8 cellular contexts compared by ENCODE assay signal in the genomic region with DNA sequence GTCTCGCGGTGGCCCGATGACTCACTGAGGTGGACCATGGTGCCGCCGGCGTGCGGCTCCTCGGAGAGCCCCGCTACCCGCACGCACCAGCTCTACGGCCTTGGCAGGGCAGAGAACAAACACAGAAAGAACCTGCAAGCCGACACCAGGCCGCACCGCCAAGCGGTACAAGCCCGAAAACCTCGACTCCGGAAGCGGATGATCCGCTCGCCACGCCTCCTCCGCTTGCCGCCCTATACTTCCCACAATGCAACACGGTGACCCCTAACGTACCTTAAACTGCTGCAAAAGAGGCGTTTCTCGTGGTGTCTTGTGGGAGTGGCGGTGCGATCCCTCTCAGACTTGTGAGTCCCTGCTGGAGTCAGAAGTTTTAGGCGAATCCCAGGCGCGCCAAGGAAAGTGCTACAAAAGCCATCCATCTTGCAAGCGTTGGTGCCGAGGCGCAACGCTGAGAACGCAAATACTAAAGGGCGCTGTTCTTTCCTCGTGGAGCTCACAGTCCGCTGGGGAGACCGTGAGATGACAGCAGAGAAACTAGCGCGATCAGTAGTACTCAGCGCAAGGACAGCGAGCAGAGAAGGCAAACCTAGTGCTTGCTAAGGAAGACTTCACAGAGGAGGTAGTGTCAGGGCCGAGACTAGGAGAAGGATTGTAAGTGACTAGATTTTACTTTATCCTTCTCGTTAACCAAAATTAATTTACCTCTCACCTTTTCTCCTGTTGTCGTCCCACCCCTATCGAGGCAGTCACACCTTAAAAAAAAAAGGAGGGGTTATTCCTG. TPM values are rescaled to one million over a fixed set of nuclear protein-coding genes. Genes with fewer than 3 reads are reported as not detected.
A peak's percentile ranks its signal among the peaks of the same experiment; 100 is the strongest.
DNase-seq lines count a peak whose midpoint lies in the region; ATAC-seq, FAIRE-seq and TF ChIP-seq lines count a peak whose summit lies in the region.

A gene (minus strand): TSS at position 200 of the 781 bp plus-strand sequence. CDS start 162 bp downstream, at position 38.

- H3K4me3 ChIP-seq in right atrium auricular region = peak within 1 kb of the TSS; percentile 71 to 97
- H3K4me3 ChIP-seq in psoas muscle = peak within 1 kb of the TSS; percentile 79

- H3K27me3 ChIP-seq in right atrium auricular region (no peaks in the 10 kb centered on the region), psoas muscle (ENCODE audit: insufficient read depth in 3 of 3, low read length in 2 of 3) (no peaks in the 10 kb centered on the region)

- H3K36me3 ChIP-seq in right atrium auricular region = peaks cover 20% of the 10 kb centered on the region
- H3K36me3 ChIP-seq in psoas muscle (ENCODE audit: insufficient read depth in 1 of 2, low read depth in 1 of 2) = peaks cover 0 to 28% of the 10 kb centered on the region in 2 donors

- ATAC-seq in HG02885 (IDR thresholded peaks at IDR 0.05; ENCODE audit: poor library complexity, unreplicated experiment) (peak; percentile 86), psoas muscle (peak; percentile 98 to 99 (median 98))

- 0 to 1% (median 1%) methylated on average over 51 of the region's 51 CpGs for WGBS in psoas muscle, 3 donors

- H3K9me3 ChIP-seq in right atrium auricular region (no peaks in the 10 kb centered on the region), psoas muscle (no peaks in the 10 kb centered on the region)

- TF ChIP-seq POLR2A in GM15510 (IDR thresholded peaks at IDR 0.05; ENCODE audit: borderline replicate concordance, extremely low read depth, insufficient read length) = peak; percentile 96

- intact Hi-C loops in psoas muscle (cut with DNase I) = no loop called here

- H3K4me1 ChIP-seq in right atrium auricular region (peaks cover 0 to 25% of the 10 kb centered on the region in 2 donors), psoas muscle (peaks cover 34% of the 10 kb centered on the region)

- peak within 1 kb of the TSS; percentile 78 for H3K27ac ChIP-seq in angular gyrus (ENCODE audit: low read depth, low read length)
- peak within 1 kb of the TSS; percentile 91 to 96 for H3K27ac ChIP-seq in right atrium auricular region
- peak within 1 kb of the TSS; percentile 95 for H3K27ac ChIP-seq in psoas muscle

- DNase-seq in NCI-H187 (lab: John Stamatoyannopoulos, UW) (peak; percentile 64 to 70), T-helper 2 cell (peak; percentile 77 to 97 (median 90)), right atrium auricular region (ENCODE audit: low spot score) (peak; percentile 96), psoas muscle (peak; percentile 93 to 95), urothelium cell line (ENCODE audit: low spot score) (peak; percentile 97)

- peak; percentile 87 for FAIRE-seq in urothelium cell line (lab: Jason Lieb, UNC)

- TF ChIP-seq CTCF in right atrium auricular region (IDR thresholded peaks at IDR 0.05) (no peak), psoas muscle (IDR thresholded peaks at IDR 0.05) (no peak)

RNA-seq across cellular contexts. Expression of the gene that starts here (rescaled TPM):
- total RNA-seq in right atrium auricular region = 10 to 100 TPM; 39.8 to 62.6 TPM
- 100 to 1,000 TPM; 104 to 129 (median 119) TPM for total RNA-seq in psoas muscle
- 100 to 1,000 TPM in 2 of 3 donors, 10 to 100 TPM in 1; 82.2 to 132 (median 128) TPM for polyA plus RNA-seq in psoas muscle

Comparison
In these comparisons a context has a peak if more than half of its experiments do, and no peak if none do; other contexts are left out.
1. Peak in every context shown above with its lines: DNase-seq, ATAC-seq, H3K4me3 ChIP-seq and H3K27ac ChIP-seq.